In the genomic region with DNA sequence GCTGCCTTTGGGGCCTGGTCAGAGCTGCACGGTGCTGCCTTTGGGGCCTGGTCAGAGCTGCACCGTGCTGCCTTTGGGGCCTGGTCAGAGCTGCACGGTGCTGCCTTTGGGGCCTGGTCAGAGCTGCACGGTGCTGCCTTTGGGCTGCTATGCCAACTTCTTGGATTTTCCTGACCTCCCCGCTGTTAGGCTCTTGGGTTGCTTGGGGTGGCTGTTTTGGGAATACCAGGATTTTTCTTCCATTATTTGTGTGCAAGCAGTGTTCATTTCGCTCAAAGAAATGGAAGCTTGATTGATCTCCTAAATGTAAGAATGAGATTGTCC, we compare ENCODE assay signal across 8 cellular contexts. TPM values are rescaled to one million over a fixed set of nuclear protein-coding genes. Genes with fewer than 3 reads are reported as not detected.
DNase-seq lines count a peak whose midpoint lies in the region; ATAC-seq and TF ChIP-seq lines count a peak whose summit lies in the region.
"Not testable (repeated sequence)": the region's sequence is repeated elsewhere in the genome, so short reads cannot be mapped to it uniquely, and the experiment has no call there.

No MANE protein-coding gene starts in this region.

- TF ChIP-seq CTCF in activated B cell treated with CpG ODN at 0.5 μM for 24 hours (IDR thresholded peaks at IDR 0.05); nephron progenitor cell (IDR thresholded peaks at IDR 0.05); type B pancreatic cell (conservative IDR thresholded peaks at IDR 0.05): not testable (repeated sequence)

- H3K4me1 ChIP-seq in CD4-positive, CD25-positive, alpha-beta regulatory T cell (ENCODE audit: control insufficient read depth, insufficient read depth, low read length, poor library complexity, severe bottlenecking) = peaks cover 21% of the 10 kb centered on the region

- not testable (repeated sequence) for H3K36me3 ChIP-seq in CD4-positive, CD25-positive, alpha-beta regulatory T cell (ENCODE audit: control insufficient read depth, insufficient read depth, low read length)

- not testable (repeated sequence) for H3K9me3 Mint-ChIP-seq in CD4-positive, CD25-positive, alpha-beta regulatory T cell; IgD-negative memory B cell; activated B cell treated with CpG ODN at 0.5 μM for 24 hours; activated T-helper 1 cell treated with anti-CD3 and anti-CD28 coated beads, Interleukin-12 subunit alpha, Interleukin-12 subunit beta, Interleukin-2, Interleukin-4 antibody, amounts not matched to agents 30 ng/mL and 10 ng/mL and 1 ng/mL, durations not matched to agents 14 hours and 24 hours and 36 hours; central memory CD8-positive, alpha-beta T cell; nephron progenitor cell; type B pancreatic cell

- DNase-seq in CD4-positive, CD25-positive, alpha-beta regulatory T cell; activated B cell treated with CpG ODN at 0.5 μM for 24 hours; activated T-helper 1 cell treated with anti-CD3 and anti-CD28 coated beads, Interleukin-12 subunit alpha, Interleukin-12 subunit beta, Interleukin-2, Interleukin-4 antibody, amounts not matched to agents 30 ng/mL and 10 ng/mL and 1 ng/mL, durations not matched to agents 14 hours and 24 hours and 36 hours (ENCODE audit: low spot score); central memory CD8-positive, alpha-beta T cell (ENCODE audit: low spot score in 2 of 2); nephron progenitor cell; type B pancreatic cell (ENCODE audit: extremely low spot score, unreplicated experiment): not testable (repeated sequence)
- peak; percentile 16 for DNase-seq in left lobe of liver (ENCODE audit: low spot score)

- peak overlapping the region in 1 of 3 donors; percentile 33 for H3K27ac Mint-ChIP-seq in CD4-positive, CD25-positive, alpha-beta regulatory T cell
- H3K27ac Mint-ChIP-seq in IgD-negative memory B cell = peak overlapping the region in 1 of 3 donors; percentile 78
- H3K27ac Mint-ChIP-seq in activated B cell treated with CpG ODN at 0.5 μM for 24 hours, nephron progenitor cell: not testable (repeated sequence)
- peak overlapping the region; percentile 90 for H3K27ac Mint-ChIP-seq in activated T-helper 1 cell treated with anti-CD3 and anti-CD28 coated beads, Interleukin-12 subunit alpha, Interleukin-12 subunit beta, Interleukin-2, Interleukin-4 antibody, amounts not matched to agents 30 ng/mL and 10 ng/mL and 1 ng/mL, durations not matched to agents 14 hours and 24 hours and 36 hours
- peak overlapping the region; percentile 78 for H3K27ac Mint-ChIP-seq in central memory CD8-positive, alpha-beta T cell (ENCODE audit: low read depth)
- H3K27ac Mint-ChIP-seq in type B pancreatic cell = peak overlapping the region; percentile 36

- not testable (repeated sequence) for H3K4me3 ChIP-seq in CD4-positive, CD25-positive, alpha-beta regulatory T cell (ENCODE audit: low read depth, low read length)

- POLR2A ChIA-PET in activated B cell treated with CpG ODN at 0.5 μM for 24 hours (lab: Charles Lee) = not testable (repeated sequence)

- intact Hi-C loops in activated B cell treated with CpG ODN at 0.5 μM for 24 hours (cut with micrococcal nuclease); activated T-helper 1 cell treated with anti-CD3 and anti-CD28 coated beads, Interleukin-12 subunit alpha, Interleukin-12 subunit beta, Interleukin-2, Interleukin-4 antibody, amounts not matched to agents 30 ng/mL and 10 ng/mL and 1 ng/mL, durations not matched to agents 14 hours and 24 hours and 36 hours (cut with micrococcal nuclease): not testable (repeated sequence)

- CTCF ChIA-PET in activated B cell treated with CpG ODN at 0.5 μM for 24 hours (lab: Charles Lee) = not testable (repeated sequence)

- not testable (repeated sequence) for H3K36me3 Mint-ChIP-seq in CD4-positive, CD25-positive, alpha-beta regulatory T cell; IgD-negative memory B cell; nephron progenitor cell (ENCODE audit: low read depth); type B pancreatic cell
- peaks cover 13% of the 10 kb centered on the region for H3K36me3 Mint-ChIP-seq in activated B cell treated with CpG ODN at 0.5 μM for 24 hours (ENCODE audit: low read depth)
- H3K36me3 Mint-ChIP-seq in activated T-helper 1 cell treated with anti-CD3 and anti-CD28 coated beads, Interleukin-12 subunit alpha, Interleukin-12 subunit beta, Interleukin-2, Interleukin-4 antibody, amounts not matched to agents 30 ng/mL and 10 ng/mL and 1 ng/mL, durations not matched to agents 14 hours and 24 hours and 36 hours (ENCODE audit: low read depth) = peaks cover 14% of the 10 kb centered on the region
- H3K36me3 Mint-ChIP-seq in central memory CD8-positive, alpha-beta T cell (ENCODE audit: insufficient read depth) = peaks cover 20% of the 10 kb centered on the region

- H3K27ac ChIP-seq in CD4-positive, CD25-positive, alpha-beta regulatory T cell (ENCODE audit: insufficient read depth, low read length, poor library complexity, severe bottlenecking) = not testable (repeated sequence)

- H3K9me3 ChIP-seq in CD4-positive, CD25-positive, alpha-beta regulatory T cell (ENCODE audit: control insufficient read depth in 2 of 2, low read length in 2 of 2) = not testable (repeated sequence)

- peak overlapping the region; percentile 82 to 92 (median 87) for H3K4me3 Mint-ChIP-seq in CD4-positive, CD25-positive, alpha-beta regulatory T cell
- H3K4me3 Mint-ChIP-seq in IgD-negative memory B cell (peak overlapping the region in 3 of 4 donors; percentile 65 to 91 (median 76)), activated B cell treated with CpG ODN at 0.5 μM for 24 hours (peak overlapping the region; percentile 75), nephron progenitor cell (peak overlapping the region; percentile 80), type B pancreatic cell (peak overlapping the region; percentile 85)
- H3K4me3 Mint-ChIP-seq in activated T-helper 1 cell treated with anti-CD3 and anti-CD28 coated beads, Interleukin-12 subunit alpha, Interleukin-12 subunit beta, Interleukin-2, Interleukin-4 antibody, amounts not matched to agents 30 ng/mL and 10 ng/mL and 1 ng/mL, durations not matched to agents 14 hours and 24 hours and 36 hours = peak overlapping the region; percentile 80
- peak overlapping the region; percentile 72 for H3K4me3 Mint-ChIP-seq in central memory CD8-positive, alpha-beta T cell

- not testable (repeated sequence) for H3K27me3 Mint-ChIP-seq in CD4-positive, CD25-positive, alpha-beta regulatory T cell; IgD-negative memory B cell; activated B cell treated with CpG ODN at 0.5 μM for 24 hours; activated T-helper 1 cell treated with anti-CD3 and anti-CD28 coated beads, Interleukin-12 subunit alpha, Interleukin-12 subunit beta, Interleukin-2, Interleukin-4 antibody, amounts not matched to agents 30 ng/mL and 10 ng/mL and 1 ng/mL, durations not matched to agents 14 hours and 24 hours and 36 hours (ENCODE audit: insufficient read depth); central memory CD8-positive, alpha-beta T cell; type B pancreatic cell
- H3K27me3 Mint-ChIP-seq in nephron progenitor cell (ENCODE audit: low read depth, poor library complexity) = peaks cover 25% of the 10 kb centered on the region

- H3K27me3 ChIP-seq in CD4-positive, CD25-positive, alpha-beta regulatory T cell (ENCODE audit: control insufficient read depth, insufficient read depth, low read length) = not testable (repeated sequence)

- ATAC-seq in CD4-positive, CD25-positive, alpha-beta regulatory T cell (ENCODE audit: low read depth in 2 of 2); activated B cell treated with CpG ODN at 0.5 μM for 24 hours (ENCODE audit: low read depth); central memory CD8-positive, alpha-beta T cell (replicated peaks; ENCODE audit: extremely low read depth, poor library complexity, severe bottlenecking); left lobe of liver: not testable (repeated sequence)

- peaks cover 4 to 22% (median 8%) of the 10 kb centered on the region in 4 donors for H3K4me1 Mint-ChIP-seq in CD4-positive, CD25-positive, alpha-beta regulatory T cell
- H3K4me1 Mint-ChIP-seq in IgD-negative memory B cell = peaks cover 4 to 13% (median 11%) of the 10 kb centered on the region in 3 donors
- H3K4me1 Mint-ChIP-seq in activated B cell treated with CpG ODN at 0.5 μM for 24 hours = peaks cover 17% of the 10 kb centered on the region
- peaks cover 15% of the 10 kb centered on the region for H3K4me1 Mint-ChIP-seq in activated T-helper 1 cell treated with anti-CD3 and anti-CD28 coated beads, Interleukin-12 subunit alpha, Interleukin-12 subunit beta, Interleukin-2, Interleukin-4 antibody, amounts not matched to agents 30 ng/mL and 10 ng/mL and 1 ng/mL, durations not matched to agents 14 hours and 24 hours and 36 hours (ENCODE audit: low read depth)
- H3K4me1 Mint-ChIP-seq in central memory CD8-positive, alpha-beta T cell = peaks cover 29% of the 10 kb centered on the region
- peaks cover 54% of the 10 kb centered on the region for H3K4me1 Mint-ChIP-seq in nephron progenitor cell
- H3K4me1 Mint-ChIP-seq in type B pancreatic cell (ENCODE audit: unreplicated experiment) = peaks cover 13% of the 10 kb centered on the region

RNA-seq across cellular contexts. Expression of a gene that starts 2.6 kb away (rescaled TPM):
- 190 TPM for total RNA-seq in CD4-positive, CD25-positive, alpha-beta regulatory T cell
- polyA plus RNA-seq in CD4-positive, CD25-positive, alpha-beta regulatory T cell = 10 to 100 TPM; 22.8 to 27.5 (median 26.1) TPM
- 18.7 TPM for polyA plus RNA-seq in IgD-negative memory B cell
- total RNA-seq in activated B cell treated with CpG ODN at 0.5 μM for 24 hours (71.4 and 77.4 TPM in 2 replicates), left lobe of liver (25.7 TPM), type B pancreatic cell (ENCODE audit: low replicate concordance) (60.4 and 62.8 TPM in 2 replicates)
- total RNA-seq in activated T-helper 1 cell treated with anti-CD3 and anti-CD28 coated beads, Interleukin-12 subunit alpha, Interleukin-12 subunit beta, Interleukin-2, Interleukin-4 antibody, amounts not matched to agents 30 ng/mL and 10 ng/mL and 1 ng/mL, durations not matched to agents 14 hours and 24 hours and 36 hours = 99.9 and 102 TPM in 2 replicates

RNA-seq across cellular contexts. Expression of a gene that starts 44.1 kb away (rescaled TPM):
- total RNA-seq in CD4-positive, CD25-positive, alpha-beta regulatory T cell = 62.2 TPM
- polyA plus RNA-seq in CD4-positive, CD25-positive, alpha-beta regulatory T cell = 10 to 100 TPM in 1 of 4 donors, 1 to 10 TPM in 3; 7.7 to 10.7 (median 8.0) TPM
- polyA plus RNA-seq in IgD-negative memory B cell = 6.9 TPM
- total RNA-seq in activated B cell treated with CpG ODN at 0.5 μM for 24 hours (18.7 and 21.5 TPM in 2 replicates), left lobe of liver (12.8 TPM), type B pancreatic cell (ENCODE audit: low replicate concordance) (21.1 and 25.0 TPM in 2 replicates)
- 20.6 and 22.9 TPM in 2 replicates for total RNA-seq in activated T-helper 1 cell treated with anti-CD3 and anti-CD28 coated beads, Interleukin-12 subunit alpha, Interleukin-12 subunit beta, Interleukin-2, Interleukin-4 antibody, amounts not matched to agents 30 ng/mL and 10 ng/mL and 1 ng/mL, durations not matched to agents 14 hours and 24 hours and 36 hours
